23 cellular contexts compared by ENCODE assay signal in genomic region chr7:3188946-3189345, GRCh38.
A peak's percentile ranks its signal among the peaks of the same experiment; 100 is the strongest.
DNase-seq lines count a peak whose midpoint lies in the region; ATAC-seq and TF ChIP-seq lines count a peak whose summit lies in the region.
"Had no signal": no experiment of that assay in that cellular context is flagged by ENCODE, and none has a peak within 500 bp of the region (broad histone marks: within the 10 kb centered on the region; RNA-seq: fewer than 3 reads in every experiment).

No MANE protein-coding gene starts in this region.

- H3K23ac ChIP-seq in IMR-90 (ENCODE audit: low read depth, low read length) (no peak overlapping the region), neuronal stem cell (ENCODE audit: low read depth, low read length, poor library complexity) (no peak overlapping the region)

- H3K36me3 ChIP-seq in IMR-90 (ENCODE audit: control insufficient read depth, insufficient read depth, low read length), result no peaks in the 10 kb centered on the region
- no peaks in the 10 kb centered on the region for H3K36me3 ChIP-seq in neuronal stem cell (replicated peaks in 1 of 2; ENCODE audit: control insufficient read depth in 2 of 2, insufficient read depth in 2 of 2, low read length in 2 of 2)
- H3K36me3 ChIP-seq in uterus, result no peaks in the 10 kb centered on the region

- no peak overlapping the region for H2AK9ac ChIP-seq in IMR-90 (replicated peaks; ENCODE audit: low read depth, low read length, poor library complexity)

- peak overlapping the region in 3 of 5 experiments; percentile 4 to 86 (median 25) for H3K27ac Mint-ChIP-seq in brain
- no peak overlapping the region for H3K27ac Mint-ChIP-seq in CD4-positive, alpha-beta T cell
- H3K27ac Mint-ChIP-seq: CD14-positive monocyte, T-cell had no signal

- H3K9me3 Mint-ChIP-seq in brain, result peaks cover 2 to 9% (median 3%) of the 10 kb centered on the region in 5 experiments
- H3K9me3 Mint-ChIP-seq in CD4-positive, alpha-beta T cell, result no peaks in the 10 kb centered on the region
- H3K9me3 Mint-ChIP-seq: T-cell had no signal

- H3K4me2 ChIP-seq in IMR-90 (ENCODE audit: low read depth, low read length), result no peak overlapping the region
- H3K4me2 ChIP-seq in neuronal stem cell (ENCODE audit: insufficient read depth, low read length, poor library complexity, severe bottlenecking), result no peak overlapping the region
- H3K4me2 ChIP-seq: PC-9, SK-N-SH had no signal

- TF ChIP-seq CTCF in IMR-90 (conservative IDR thresholded peaks at IDR 0.05; ENCODE audit: low read depth, low read length) (no peak), brain (conservative IDR thresholded peaks at IDR 0.05) (no peak), uterus (IDR thresholded peaks at IDR 0.05) (no peak)
- TF ChIP-seq CTCF in CD4-positive, alpha-beta T cell (IDR thresholded peaks at IDR 0.05), result no peak

- H3K4ac ChIP-seq in IMR-90 (ENCODE audit: low read depth, low read length), result no peak overlapping the region
- no peak overlapping the region for H3K4ac ChIP-seq in neuronal stem cell (ENCODE audit: low read length)

- no peak for TF ChIP-seq RAD21 in IMR-90 (IDR thresholded peaks at IDR 0.05; ENCODE audit: low read length)

- H4K5ac ChIP-seq in IMR-90 (ENCODE audit: low read depth, low read length), result no peak overlapping the region

- dilution Hi-C loops in IMR-90 (cut with HindIII; ENCODE audit: low sequenced_read_pairs, unreplicated experiment), result no loop called here

- H2AFZ ChIP-seq in IMR-90 (replicated peaks; ENCODE audit: low read length, poor library complexity) (peak overlapping the region; percentile 37), neuronal stem cell (ENCODE audit: low read length) (peak overlapping the region; percentile 32)
- H2AFZ ChIP-seq: PC-9 had no signal

- no peaks in the 10 kb centered on the region for H4K20me1 ChIP-seq in IMR-90 (ENCODE audit: insufficient read depth, low read length)

- no peak for DNase-seq in IMR-90
- peak; percentile 98 for DNase-seq in NCI-H2171 treated with DMSO at 0.1 percent for 48 hours (lab: John Stamatoyannopoulos, UW)
- DNase-seq in neuronal stem cell (ENCODE audit: low spot score), result no peak
- no peak for DNase-seq in uterus
- DNase-seq in CD4-positive, alpha-beta T cell, result no peak
- DNase-seq: ACHN, AML-193, COR-L47, EL, HCEC 1CT, KG1, NCI-H1048, NCI-H146, NCI-H446, NCI-H774, PC-9, SK-N-SH, T-cell had no signal

- H4K8ac ChIP-seq in IMR-90 (ENCODE audit: low read depth in 2 of 2, low read length in 2 of 2) (no peak overlapping the region), neuronal stem cell (ENCODE audit: low read depth, low read length) (no peak overlapping the region)

- POLR2A ChIA-PET in IMR-90 (lab: Charles Lee; ENCODE audit: unreplicated experiment), result no interaction called here
- POLR2A ChIA-PET in CD4-positive, alpha-beta T cell (lab: Charles Lee), result no interaction called here

- BruUV-seq in IMR-90 (replicated peaks; lab: Mats Ljungman, UMichigan), result no TSS peak

- H2BK5ac ChIP-seq in IMR-90 (ENCODE audit: low read depth, low read length, poor library complexity, severe bottlenecking) (no peak overlapping the region), neuronal stem cell (ENCODE audit: low read length) (no peak overlapping the region)

- no peak overlapping the region for H2BK12ac ChIP-seq in neuronal stem cell (ENCODE audit: low read length)

- H3K4me3 Mint-ChIP-seq in brain, result no peak overlapping the region
- no peak overlapping the region for H3K4me3 Mint-ChIP-seq in CD4-positive, alpha-beta T cell
- H3K4me3 Mint-ChIP-seq: T-cell had no signal

- H3K9ac ChIP-seq in IMR-90 (ENCODE audit: low read depth, low read length) (no peak overlapping the region), neuronal stem cell (ENCODE audit: low read depth, low read length, poor library complexity) (no peak overlapping the region)
- H3K9ac ChIP-seq: SK-N-SH had no signal

- H3K27ac ChIP-seq in IMR-90 (ENCODE audit: insufficient read depth, low read length), result no peak overlapping the region
- no peak overlapping the region for H3K27ac ChIP-seq in neuronal stem cell (replicated peaks; ENCODE audit: low read length)
- H3K27ac ChIP-seq in uterus, result no peak overlapping the region
- H3K27ac ChIP-seq in CD4-positive, alpha-beta T cell (ENCODE audit: low read depth, low read length), result no peak overlapping the region
- H3K27ac ChIP-seq: HL-60, PC-9 had no signal

- peaks cover 4% of the 10 kb centered on the region for H3K36me3 Mint-ChIP-seq in brain
- H3K36me3 Mint-ChIP-seq in CD4-positive, alpha-beta T cell (ENCODE audit: low read depth), result no peaks in the 10 kb centered on the region
- H3K36me3 Mint-ChIP-seq: CD14-positive monocyte, T-cell had no signal

- H3K9me3 ChIP-seq in IMR-90 (ENCODE audit: control insufficient read depth, insufficient read depth, low read length), result no peaks in the 10 kb centered on the region
- peaks cover 0 to 3% of the 10 kb centered on the region in 2 donors for H3K9me3 ChIP-seq in neuronal stem cell (replicated peaks in 1 of 2; ENCODE audit: control insufficient read depth in 2 of 2, insufficient read depth in 1 of 2, low read depth in 1 of 2, low read length in 2 of 2)
- H3K9me3 ChIP-seq in uterus, result no peaks in the 10 kb centered on the region
- H3K9me3 ChIP-seq in CD4-positive, alpha-beta T cell (ENCODE audit: control insufficient read depth, low read length), result no peaks in the 10 kb centered on the region
- H3K9me3 ChIP-seq: SK-N-SH had no signal

- peaks cover 11% of the 10 kb centered on the region for H3K27me3 Mint-ChIP-seq in brain
- no peaks in the 10 kb centered on the region for H3K27me3 Mint-ChIP-seq in CD4-positive, alpha-beta T cell

- H2BK15ac ChIP-seq in IMR-90 (ENCODE audit: low read depth, low read length), result no peak overlapping the region
- H2BK15ac ChIP-seq in neuronal stem cell (ENCODE audit: low read length), result no peak overlapping the region

- intact Hi-C loops in IMR-90 (cut with micrococcal nuclease) (no loop called here), uterus (cut with DNase I; ENCODE audit: low total_unique reads) (no loop called here)
- intact Hi-C loops in CD4-positive, alpha-beta T cell (cut with DNase I, micrococcal nuclease), result no loop called here

- H3K9me1 ChIP-seq in IMR-90 (ENCODE audit: insufficient read depth, low read length), result no peaks in the 10 kb centered on the region

- 68% methylated on average over 8 of the region's 9 CpGs; no CpG with 5 or more reads in 1 of the 2 experiments for WGBS in IMR-90 (ENCODE audit: extremely low coverage in 2 of 2, insufficient read length in 1 of 2), 2 experiments
- no CpG with 5 or more reads among the region's 9 CpGs for WGBS in neuronal stem cell (ENCODE audit: extremely low coverage in 2 of 2, insufficient read length in 2 of 2, insufficient replicate concordance in 1 of 2), 2 donors

- H3K4me1 ChIP-seq in IMR-90 (ENCODE audit: control insufficient read depth, insufficient read depth, low read length) (peaks cover 3% of the 10 kb centered on the region; the same call in 1 of the 2 replicates), neuronal stem cell (ENCODE audit: control insufficient read depth in 2 of 2, insufficient read depth in 1 of 2, low read depth in 1 of 2, low read length in 2 of 2) (peaks cover 4 to 28% of the 10 kb centered on the region in 2 donors), uterus (no peaks in the 10 kb centered on the region)

- in situ Hi-C loops in IMR-90 (cut with MboI; ENCODE audit: low sequenced_read_pairs), result no loop called here

- H3K14ac ChIP-seq in IMR-90 (replicated peaks; ENCODE audit: low read depth, low read length) (no peak overlapping the region), neuronal stem cell (ENCODE audit: low read length) (no peak overlapping the region)

- H3K56ac ChIP-seq in IMR-90 (ENCODE audit: extremely low read depth, insufficient read depth, low read length), result no peak overlapping the region

- H2BK20ac ChIP-seq in IMR-90 (ENCODE audit: low read depth, low read length), result no peak overlapping the region

- H4K91ac ChIP-seq in IMR-90 (ENCODE audit: insufficient read depth, low read depth, low read length), result no peak overlapping the region
- no peak overlapping the region for H4K91ac ChIP-seq in neuronal stem cell (ENCODE audit: low read depth, low read length, poor library complexity)

- TF ChIP-seq POLR2A in IMR-90 (IDR thresholded peaks at IDR 0.05; ENCODE audit: low read depth, low read length) (no peak), uterus (IDR thresholded peaks at IDR 0.05) (no peak)

- H3K18ac ChIP-seq in IMR-90 (ENCODE audit: low read depth, low read length) (no peak overlapping the region), neuronal stem cell (ENCODE audit: low read length) (no peak overlapping the region)

- ATAC-seq in IMR-90 (ENCODE audit: low read depth) (no peak), HG02678 (IDR thresholded peaks at IDR 0.05; ENCODE audit: unreplicated experiment) (no peak), GM21786 (IDR thresholded peaks at IDR 0.05; ENCODE audit: unreplicated experiment) (no peak)
- ATAC-seq in CD4-positive, alpha-beta T cell (ENCODE audit: poor library complexity), result no peak
- ATAC-seq: T-cell had no signal

- H3K4me3 ChIP-seq in IMR-90 (ENCODE audit: insufficient read depth, low read depth, low read length) (no peak overlapping the region), neuronal stem cell (ENCODE audit: low read length in 2 of 2) (no peak overlapping the region), uterus (no peak overlapping the region)
- H3K4me3 ChIP-seq: PC-9 had no signal

- H3K79me1 ChIP-seq in IMR-90 (ENCODE audit: low read depth in 1 of 2, low read length in 2 of 2) (no peaks in the 10 kb centered on the region), neuronal stem cell (ENCODE audit: low read depth, low read length) (no peaks in the 10 kb centered on the region)

- CTCF ChIA-PET in IMR-90 (lab: Yijun Ruan, JAX), result no interaction called here
- CTCF ChIA-PET in CD4-positive, alpha-beta T cell (lab: Charles Lee), result no interaction called here

- peaks cover 29% of the 10 kb centered on the region for H3K4me1 Mint-ChIP-seq in brain
- H3K4me1 Mint-ChIP-seq in CD4-positive, alpha-beta T cell (ENCODE audit: low read depth), result no peaks in the 10 kb centered on the region
- H3K4me1 Mint-ChIP-seq: T-cell had no signal

- H2AK5ac ChIP-seq in IMR-90 (ENCODE audit: low read depth, low read length), result no peak overlapping the region
- no peak overlapping the region for H2AK5ac ChIP-seq in neuronal stem cell (ENCODE audit: low read depth, low read length)

- H2BK120ac ChIP-seq in IMR-90 (ENCODE audit: low read depth, low read length), result no peak overlapping the region
- no peak overlapping the region for H2BK120ac ChIP-seq in neuronal stem cell (ENCODE audit: low read depth, low read length)

- H3K27me3 ChIP-seq in IMR-90 (ENCODE audit: control insufficient read depth, insufficient read depth, low read length) (no peaks in the 10 kb centered on the region), neuronal stem cell (ENCODE audit: control insufficient read depth in 3 of 3, insufficient read depth in 3 of 3, low read depth in 1 of 3, low read length in 3 of 3) (no peaks in the 10 kb centered on the region), uterus (no peaks in the 10 kb centered on the region)
- H3K27me3 ChIP-seq in CD4-positive, alpha-beta T cell (ENCODE audit: control insufficient read depth, insufficient read depth, low read length), result no peaks in the 10 kb centered on the region

TF ChIP-seq in IMR-90, 13 proteins besides CTCF, POLR2A, EP300 and RAD21 (continues in another document):
- TF ChIP-seq MXI1 (IDR thresholded peaks at IDR 0.05; ENCODE audit: borderline replicate concordance, low read depth, low read length), result no peak
- TF ChIP-seq MAFK (IDR thresholded peaks at IDR 0.05; ENCODE audit: low read depth, low read length), result no peak
- no peak for TF ChIP-seq BHLHE40 (IDR thresholded peaks at IDR 0.05; ENCODE audit: low read depth, low read length)
